14 cellular contexts compared by ENCODE assay signal in the genomic region with DNA sequence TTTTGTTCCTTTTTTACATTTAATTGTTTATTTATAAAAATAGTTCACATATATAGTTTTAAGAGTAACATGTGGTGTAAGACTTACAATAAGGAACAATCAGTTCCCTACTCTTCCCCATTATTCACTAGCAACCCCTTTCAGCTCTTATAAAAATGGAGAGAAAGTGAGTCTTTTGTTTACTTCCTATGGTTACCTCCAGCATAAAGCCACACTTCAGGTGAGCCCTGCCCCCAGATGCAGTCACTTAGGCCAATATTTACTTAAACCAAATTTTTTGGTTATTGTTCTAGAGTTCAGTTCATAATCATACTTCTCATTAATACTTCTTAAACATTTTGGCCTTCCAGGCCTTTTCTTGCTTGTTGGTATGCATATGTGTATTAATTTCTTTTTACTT. TPM values are rescaled to one million over a fixed set of nuclear protein-coding genes. Genes with fewer than 3 reads are reported as not detected.
DNase-seq lines count a peak whose midpoint lies in the region; ATAC-seq and TF ChIP-seq lines count a peak whose summit lies in the region.
"Had no signal": no experiment of that assay in that cellular context is flagged by ENCODE, and none has a peak within 500 bp of the region (broad histone marks: within the 10 kb centered on the region; RNA-seq: fewer than 3 reads in every experiment).

No MANE protein-coding gene starts in this region.

- no peaks in the 10 kb centered on the region for H3K9me2 ChIP-seq in DOHH2 (replicated peaks; ENCODE audit: control insufficient read depth, low read length)

- DNase-seq in WTC11 (ENCODE audit: low spot score) = no peak
- DNase-seq in mucosa of descending colon = no peak
- no peak for DNase-seq in BE2C
- no peak for DNase-seq in RPMI8226
- no peak for DNase-seq in NCI-H128 (lab: John Stamatoyannopoulos, UW; ENCODE audit: unreplicated experiment)
- DNase-seq: activated T-cell treated with anti-CD3 and anti-CD28 coated beads, Interleukin-2, amount 50 U/mL, for 72 hours; NK-92 treated with Interleukin-12 subunit alpha and Interleukin-12 subunit beta, amount 100 ng/mL, for 24 hours; stimulated activated CD4-positive, alpha-beta T cell treated with anti-CD3 and anti-CD28 coated beads, Interleukin-4, amount 100 ng/mL, for 24 hours; stimulated activated naive CD4-positive, alpha-beta T cell had no signal

- no peaks in the 10 kb centered on the region for H4K20me1 ChIP-seq in DOHH2 (ENCODE audit: control insufficient read depth, insufficient read depth, low read depth, low read length)

- no peaks in the 10 kb centered on the region for H3K27me3 Mint-ChIP-seq in WTC11 (ENCODE audit: low read depth)

- H3K27ac Mint-ChIP-seq in WTC11 = 0 out of 2 replicates have a peak overlapping the region, but pooled peaks have one; percentile 27
- H3K27ac Mint-ChIP-seq: activated T-cell treated with anti-CD3 and anti-CD28 coated beads, Interleukin-2, amount 50 U/mL, for 72 hours had no signal

- H3K4me3 ChIP-seq in DOHH2 (ENCODE audit: low read length) = no peak overlapping the region
- no peak overlapping the region for H3K4me3 ChIP-seq in mucosa of descending colon
- no peak overlapping the region for H3K4me3 ChIP-seq in BE2C (ENCODE audit: low read depth, low read length)
- H3K4me3 ChIP-seq: K562 had no signal

- no peak overlapping the region for H3K4me3 Mint-ChIP-seq in WTC11
- H3K4me3 Mint-ChIP-seq: activated T-cell treated with anti-CD3 and anti-CD28 coated beads, Interleukin-2, amount 50 U/mL, for 72 hours had no signal

- POLR2A ChIA-PET in WTC11 (lab: Charles Lee) = no interaction called here

- peak overlapping the region; percentile 74 for H3K27ac ChIP-seq in 22Rv1
- H3K27ac ChIP-seq in DOHH2 (ENCODE audit: low read depth, low read length) = peak overlapping the region; percentile 22

- peaks cover 100% of the 10 kb centered on the region for H3K79me2 ChIP-seq in DOHH2 (ENCODE audit: control insufficient read depth, low read length)

- peaks cover 31% of the 10 kb centered on the region for H3K4me1 Mint-ChIP-seq in WTC11

- no peak for TF ChIP-seq CTCF in 22Rv1 (IDR thresholded peaks at IDR 0.05)
- TF ChIP-seq CTCF in DOHH2 (IDR thresholded peaks at IDR 0.05; ENCODE audit: low read depth, low read length, poor library complexity, severe bottlenecking) = no peak
- TF ChIP-seq CTCF in WTC11 (IDR thresholded peaks at IDR 0.05) = no peak
- TF ChIP-seq CTCF in mucosa of descending colon (IDR thresholded peaks at IDR 0.05) = no peak
- no peak for TF ChIP-seq CTCF in BE2C (IDR thresholded peaks at IDR 0.05; ENCODE audit: low read depth, low read length)

- CTCF ChIA-PET in WTC11 (lab: Charles Lee) = interaction anchor here (1.6 to 2.2 kb wide), 2 partner anchors 37 to 113 kb away, joined by 4 to 12 read pairs; no protein-coding TSS in a partner anchor

- peaks cover 16% of the 10 kb centered on the region; the same call in 1 of the 2 replicates for H3F3A ChIP-seq in DOHH2 (ENCODE audit: control insufficient read depth, insufficient read depth)

- ATAC-seq in WTC11 = no peak
- peak; percentile 14 for ATAC-seq in mucosa of descending colon
- no peak for ATAC-seq in GM21529 (IDR thresholded peaks at IDR 0.05; ENCODE audit: unreplicated experiment)
- ATAC-seq: activated T-cell treated with anti-CD3 and anti-CD28 coated beads, Interleukin-2, amount 50 U/mL, for 72 hours; K562 had no signal

- peaks cover 92% of the 10 kb centered on the region for H3K4me1 ChIP-seq in DOHH2 (ENCODE audit: control insufficient read depth, low read length)
- H3K4me1 ChIP-seq in mucosa of descending colon (ENCODE audit: low read depth) = peaks cover 30% of the 10 kb centered on the region
- peaks cover 10% of the 10 kb centered on the region for H3K4me1 ChIP-seq in BE2C

- no peaks in the 10 kb centered on the region for H3K36me3 Mint-ChIP-seq in WTC11

- H3K36me3 ChIP-seq in DOHH2 (ENCODE audit: control insufficient read depth, low read length) = peaks cover 10% of the 10 kb centered on the region
- no peaks in the 10 kb centered on the region for H3K36me3 ChIP-seq in mucosa of descending colon (ENCODE audit: low read depth)
- H3K36me3 ChIP-seq in BE2C = 0 out of 2 replicates have a peak, but pooled peaks cover 2% of the 10 kb centered on the region

- H3K9me3 Mint-ChIP-seq in WTC11 = no peaks in the 10 kb centered on the region
- H3K9me3 Mint-ChIP-seq: activated T-cell treated with anti-CD3 and anti-CD28 coated beads, Interleukin-2, amount 50 U/mL, for 72 hours had no signal

- H3K9me3 ChIP-seq in DOHH2 (ENCODE audit: control insufficient read depth, insufficient read depth, low read length) (no peaks in the 10 kb centered on the region), mucosa of descending colon (no peaks in the 10 kb centered on the region), BE2C (no peaks in the 10 kb centered on the region)

- intact Hi-C loops in mucosa of descending colon (cut with DNase I, micrococcal nuclease) = loop anchor here in 1 of 2 donors (5.0 kb wide), 1 partner anchor 38 kb away; no protein-coding TSS in a partner anchor

- H3K27me3 ChIP-seq in DOHH2 (ENCODE audit: control insufficient read depth, low read length) (no peaks in the 10 kb centered on the region), BE2C (no peaks in the 10 kb centered on the region)

- 0 out of 2 replicates have a peak overlapping the region, but pooled peaks have one; percentile 2 for H3K4me2 ChIP-seq in DOHH2 (ENCODE audit: low read length)

TF ChIP-seq in WTC11, 78 proteins besides CTCF, POLR2A, EP300 and RAD21:
- no peak for TF ChIP-seq ZNF263 (CRISPR knock-in tag; IDR thresholded peaks at IDR 0.05; ENCODE audit: low read depth)
- no peak for TF ChIP-seq CREM (CRISPR knock-in tag; IDR thresholded peaks at IDR 0.05)
- no peak for TF ChIP-seq JUN (CRISPR knock-in tag; IDR thresholded peaks at IDR 0.05)
- TF ChIP-seq, protein P1, sequence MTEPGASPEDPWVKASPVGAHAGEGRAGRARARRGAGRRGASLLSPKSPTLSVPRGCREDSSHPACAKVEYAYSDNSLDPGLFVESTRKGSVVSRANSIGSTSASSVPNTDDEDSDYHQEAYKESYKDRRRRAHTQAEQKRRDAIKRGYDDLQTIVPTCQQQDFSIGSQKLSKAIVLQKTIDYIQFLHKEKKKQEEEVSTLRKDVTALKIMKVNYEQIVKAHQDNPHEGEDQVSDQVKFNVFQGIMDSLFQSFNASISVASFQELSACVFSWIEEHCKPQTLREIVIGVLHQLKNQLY (CRISPR knock-in tag; IDR thresholded peaks at IDR 0.05) = no peak

RNA-seq across cellular contexts. Expression of a gene that starts 33.7 kb away (rescaled TPM):
- 45.0 to 50.3 TPM (median 50.1 TPM) in 3 replicates for total RNA-seq in WTC11 (2021)
- 10 to 100 TPM; 32.1 to 55.5 (median 34.4) TPM for total RNA-seq in mucosa of descending colon
- polyA plus RNA-seq in BE2C (2012; ENCODE audit: insufficient read depth, insufficient read length, low read depth) = 27.0 TPM

RNA-seq across cellular contexts. Expression of a gene that starts 55.3 kb away (rescaled TPM):
- 1.1 to 1.8 TPM (median 1.6 TPM) in 3 replicates for total RNA-seq in WTC11 (2021)
- total RNA-seq in mucosa of descending colon = 100 to 1,000 TPM; 107 to 326 (median 174) TPM
- polyA plus RNA-seq in BE2C (2012; ENCODE audit: insufficient read depth, insufficient read length, low read depth) = 116 TPM
- total RNA-seq: activated T-cell treated with anti-CD3 and anti-CD28 coated beads, Interleukin-2, amount 50 U/mL, for 72 hours; mesenteric fat pad had no signal

Comparison
In these comparisons a context has a peak if more than half of its experiments do, and no peak if none do; other contexts are left out.
1. RNA of a gene that starts 55.3 kb away (total RNA-seq): 107 to 326 TPM in mucosa of descending colon; 1.1 to 1.8 TPM in WTC11; every median in the first group is over 10 times any median in the second.